8 cellular contexts compared by ENCODE assay signal in the genomic region with DNA sequence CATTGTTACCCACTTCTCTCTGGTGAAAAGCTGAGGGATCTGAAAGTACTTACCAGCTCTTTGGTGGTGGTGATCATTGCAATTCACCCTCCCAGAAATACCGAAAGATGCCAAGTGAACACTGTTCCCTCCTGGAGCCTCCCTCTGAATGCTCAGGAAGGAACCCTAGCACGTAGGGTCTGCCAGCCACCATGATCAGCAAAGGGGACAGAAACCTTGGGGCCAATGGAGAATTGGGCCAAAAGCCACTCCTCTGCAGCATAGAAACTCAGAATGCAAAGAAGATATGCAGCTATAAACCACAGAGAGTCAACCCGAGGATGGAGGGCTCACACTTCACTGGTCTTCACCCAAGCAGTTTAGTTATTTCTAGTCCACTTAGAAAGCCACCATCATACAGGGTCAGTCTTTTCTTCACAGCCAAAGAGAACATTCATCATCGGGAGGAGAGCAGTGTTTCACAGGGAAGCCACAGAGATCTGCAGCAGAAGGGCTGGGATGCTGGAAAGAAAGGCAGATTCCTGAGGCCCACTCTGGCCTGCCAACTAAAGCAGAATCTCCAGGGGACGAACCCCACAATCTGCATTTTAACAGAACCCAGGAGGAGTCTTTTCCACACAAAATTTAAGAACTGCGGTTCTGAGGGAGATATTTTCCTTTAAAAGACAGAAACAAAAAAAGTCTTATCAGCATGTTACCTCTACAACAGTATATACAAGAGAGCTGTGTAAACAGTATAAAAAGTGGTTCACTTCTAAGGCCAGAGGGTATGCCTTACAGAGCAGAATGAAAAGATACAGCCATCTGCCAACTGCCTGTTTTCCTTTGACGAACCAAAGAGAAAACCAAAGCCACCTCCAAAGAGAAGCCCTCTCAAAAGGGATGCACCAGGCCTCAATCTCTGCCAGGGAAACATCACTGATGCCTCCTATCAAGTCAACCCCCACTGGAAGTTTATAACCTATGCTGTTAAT. TPM values are rescaled to one million over a fixed set of nuclear protein-coding genes. Genes with fewer than 3 reads are reported as not detected.
A peak's percentile ranks its signal among the peaks of the same experiment; 100 is the strongest.
DNase-seq lines count a peak whose midpoint lies in the region; ATAC-seq, FAIRE-seq and TF ChIP-seq lines count a peak whose summit lies in the region.

No MANE protein-coding gene starts in this region.

- 0 out of 2 replicates have a peak overlapping the region, but pooled peaks have one; percentile 56 for H3K4me2 ChIP-seq in PC-9
- H3K4me2 ChIP-seq in HepG2 (ENCODE audit: low read depth, low read length), result peak overlapping the region; percentile 37

- H3K4me1 ChIP-seq in PC-9 (replicated peaks; ENCODE audit: insufficient read depth) (peaks cover 48% of the 10 kb centered on the region), HepG2 (ENCODE audit: insufficient read depth, low read length) (peaks cover 93% of the 10 kb centered on the region)

- intact Hi-C loops in PC-9 (cut with micrococcal nuclease; ENCODE audit: unreplicated experiment), result loop anchor here (1.0 kb wide), 1 partner anchor 58 kb away; no protein-coding TSS in a partner anchor
- intact Hi-C loops in HepG2 (cut with micrococcal nuclease; ENCODE audit: unreplicated experiment), result loop anchor here (1.0 kb wide), 4 partner anchors 10 to 66 kb away; no protein-coding TSS in a partner anchor

- H3K9ac ChIP-seq in HepG2 (ENCODE audit: insufficient read depth, low read depth, low read length), result peak overlapping the region; percentile 35

- no peaks in the 10 kb centered on the region for H3K9me3 ChIP-seq in PC-9 (ENCODE audit: insufficient read depth, low read depth)
- H3K9me3 ChIP-seq in HepG2 (ENCODE audit: low read length), result no peaks in the 10 kb centered on the region

- H2AFZ ChIP-seq in PC-9 (no peak overlapping the region), HepG2 (ENCODE audit: low read length) (no peak overlapping the region)

- H3K36me3 ChIP-seq in PC-9 (ENCODE audit: low read depth) (no peaks in the 10 kb centered on the region), HepG2 (replicated peaks in 1 of 2; ENCODE audit: control insufficient read depth in 1 of 2, insufficient read depth in 2 of 2, low read length in 2 of 2) (no peaks in the 10 kb centered on the region)

- H3K79me2 ChIP-seq in PC-9 (ENCODE audit: low read depth) (peaks cover 23% of the 10 kb centered on the region), HepG2 (ENCODE audit: insufficient read depth, low read length) (peaks cover 61% of the 10 kb centered on the region)

- no peak for FAIRE-seq in HepG2 (lab: Jason Lieb, UNC)

- CTCF ChIA-PET in PC-9 (lab: Charles Lee), result interaction anchor here (1.0 kb wide), 1 partner anchor 42 kb away, joined by 3 read pairs; no protein-coding TSS in a partner anchor
- CTCF ChIA-PET in HepG2 (lab: Yijun Ruan, JAX; ENCODE audit: low intra/inter-chr PET ratio, low total read pairs), result no interaction called here

- POLR2A ChIA-PET in PC-9 (lab: Charles Lee; ENCODE audit: unreplicated experiment) (no interaction called here), HepG2 (lab: Yijun Ruan, JAX) (interaction anchor here (1.0 to 1.7 kb wide), 4 partner anchors 9 to 31 kb away, joined by 3 to 8 read pairs (median 6); no protein-coding TSS in a partner anchor)

- no peak for TF ChIP-seq POLR2A in HepG2 (IDR thresholded peaks at IDR 0.05; ENCODE audit: insufficient read depth in 1 of 2, low read depth in 2 of 2, low read length in 2 of 2)

- H3K27me3 ChIP-seq in PC-9 (ENCODE audit: insufficient read depth, low read depth) (no peaks in the 10 kb centered on the region), HepG2 (ENCODE audit: control insufficient read depth in 1 of 2, insufficient read depth in 2 of 2, low read length in 2 of 2) (no peaks in the 10 kb centered on the region)

- peak; percentile 55 for ATAC-seq in GM21529 (IDR thresholded peaks at IDR 0.05; ENCODE audit: unreplicated experiment)
- no peak for ATAC-seq in HepG2
- no peak for ATAC-seq in HG02623 (IDR thresholded peaks at IDR 0.05; ENCODE audit: unreplicated experiment)

- H3K27ac ChIP-seq in PC-9 (peak overlapping the region; percentile 21; the same call in 1 of the 2 replicates), HepG2 (ENCODE audit: extremely low read length, insufficient read depth, low read length) (peak overlapping the region; percentile 73)

- BruUV-seq in PC-9 (replicated peaks; lab: Mats Ljungman, UMichigan) (no TSS peak), HepG2 (replicated peaks; lab: Mats Ljungman, UMichigan) (no TSS peak)

- no peaks in the 10 kb centered on the region for H3K9me2 ChIP-seq in PC-9 (ENCODE audit: insufficient read depth)

- H3K4me3 ChIP-seq in GM12875 (ENCODE audit: low read depth, low read length) (peak overlapping the region; percentile 40), PC-9 (no peak overlapping the region), HepG2 (replicated peaks in 1 of 3; ENCODE audit: insufficient read depth in 1 of 3, low read depth in 2 of 3, low read length in 3 of 3) (peak overlapping the region in 1 of 3 experiments; percentile 2; a peak in 1 of 6 replicates)

- no peak for TF ChIP-seq RAD21 in HepG2 (CRISPR knock-in tag; IDR thresholded peaks at IDR 0.05)

- no peak for TF ChIP-seq EP300 in HepG2 (IDR thresholded peaks at IDR 0.05; ENCODE audit: low read depth in 2 of 2, low read length in 2 of 2)
- no peak for TF ChIP-seq EP300 in HepG2 (CRISPR knock-in tag; IDR thresholded peaks at IDR 0.05; ENCODE audit: borderline replicate concordance)

- TF ChIP-seq CTCF in GM12875 (IDR thresholded peaks at IDR 0.05; ENCODE audit: borderline replicate concordance, insufficient read depth, low read depth, low read length) (no peak), PC-9 (conservative IDR thresholded peaks at IDR 0.05) (no peak), HepG2 (CRISPR knock-in tag; IDR thresholded peaks at IDR 0.05) (no peak)

- DNase-seq in PC-9 (no peak), HepG2 (ENCODE audit: low spot score) (no peak), midbrain (lab: John Stamatoyannopoulos, UW) (no peak), EL (no peak), NCI-H2227 treated with DMSO at 0.1 percent for 48 hours (lab: John Stamatoyannopoulos, UW) (no peak)

- in situ Hi-C loops in HepG2 (cut with HindIII; ENCODE audit: extremely low pct_ligation_motif_present, low pct_unique_long_range_greater_than_20kb), result no loop called here

- peaks cover 15% of the 10 kb centered on the region; the same call in 1 of the 2 replicates for H3F3A ChIP-seq in PC-9 (ENCODE audit: insufficient read depth, low read depth)

- WGBS in HepG2 (ENCODE audit: low lambda C conversion rate), result 60% methylated on average over 7 of the region's 7 CpGs

- H4K20me1 ChIP-seq in PC-9 (ENCODE audit: insufficient read depth) (no peaks in the 10 kb centered on the region), HepG2 (ENCODE audit: insufficient read depth, low read length) (no peaks in the 10 kb centered on the region)

TF ChIP-seq in HepG2, 621 proteins besides CTCF, POLR2A, EP300 and RAD21 (continues in another document):
- no peak for TF ChIP-seq SSRP1 (CRISPR knock-in tag; IDR thresholded peaks at IDR 0.05)

RNA-seq across cellular contexts. Expression of gene TBC1D2B, which starts 11.3 kb away (rescaled TPM):
- total RNA-seq in PC-9 (2021) (27.7 and 28.3 TPM in 2 replicates), HepG2 (2016; rRNA removed; fragmentation: Illumina TruSeq; extraction: Trizol) (7.9 and 10.1 TPM in 2 replicates)
- total RNA-seq in HepG2 (2016; cell fraction: cytosol; rRNA removed; fragmentation: Illumina TruSeq; extraction: Trizol; ENCODE audit: low read depth), result 4.1 and 5.1 TPM in 2 replicates
- total RNA-seq in HepG2 (2016; cell fraction: insoluble cytoplasmic fraction; rRNA removed; fragmentation: Illumina TruSeq; extraction: Trizol), result 7.4 and 10.4 TPM in 2 replicates
- total RNA-seq in HepG2 (2016; cell fraction: membrane; rRNA removed; fragmentation: Illumina TruSeq; extraction: Trizol), result 4.5 and 5.3 TPM in 2 replicates
- total RNA-seq in HepG2 (2016; cell fraction: nucleus; rRNA removed; fragmentation: Illumina TruSeq; extraction: Trizol), result 12.1 and 12.6 TPM in 2 replicates
- 14.4 and 18.8 TPM in 2 replicates for polyA plus RNA-seq in HepG2 (2011; rRNA removed)
- polyA plus RNA-seq in HepG2 (2011; cell fraction: cytosol; rRNA removed), result 8.9 and 11.2 TPM in 2 replicates
- 36.0 and 41.0 TPM in 2 replicates for polyA plus RNA-seq in HepG2 (2011; cell fraction: nucleus; rRNA removed)
- 7.6 and 13.3 TPM in 2 replicates for polyA plus RNA-seq in HepG2 (2012)
- polyA plus RNA-seq in HepG2 (2016; cell fraction: cytosol; fragmentation: Illumina TruSeq; extraction: Trizol; ENCODE audit: low read depth), result 0.70 and 0.78 TPM in 2 replicates
- 5.9 and 9.0 TPM in 2 replicates for polyA plus RNA-seq in HepG2 (2016; cell fraction: insoluble cytoplasmic fraction; fragmentation: Illumina TruSeq; extraction: Trizol; ENCODE audit: low read depth)
- polyA plus RNA-seq in HepG2 (2016; cell fraction: membrane; fragmentation: Illumina TruSeq; extraction: Trizol; ENCODE audit: low read depth), result 1.7 and 1.9 TPM in 2 replicates
- 16.5 and 18.2 TPM in 2 replicates for polyA plus RNA-seq in HepG2 (2016; cell fraction: nucleus; fragmentation: Illumina TruSeq; extraction: Trizol; ENCODE audit: insufficient read depth, low read depth)
- 27.1 and 31.4 TPM in 2 replicates for polyA minus RNA-seq in HepG2 (2011; rRNA and poly(A)+ RNA removed; ENCODE audit: low replicate concordance)
- polyA minus RNA-seq in HepG2 (2011; cell fraction: cytosol; rRNA and poly(A)+ RNA removed), result 8.7 and 10.4 TPM in 2 replicates
- polyA minus RNA-seq in HepG2 (2011; cell fraction: nucleus; rRNA and poly(A)+ RNA removed), result 28.2 and 32.3 TPM in 2 replicates

RNA-seq across cellular contexts. Expression of gene SH2D7, which starts 26.1 kb away (rescaled TPM):
- not detected in 2 replicates for total RNA-seq in PC-9 (2021)
- total RNA-seq in HepG2 (2016; rRNA removed; fragmentation: Illumina TruSeq; extraction: Trizol), result not detected in 2 replicates
- not detected in 2 replicates for total RNA-seq in HepG2 (2016; cell fraction: cytosol; rRNA removed; fragmentation: Illumina TruSeq; extraction: Trizol; ENCODE audit: low read depth)
- total RNA-seq in HepG2 (2016; cell fraction: insoluble cytoplasmic fraction; rRNA removed; fragmentation: Illumina TruSeq; extraction: Trizol), result not detected in 2 replicates
- not detected in 2 replicates for total RNA-seq in HepG2 (2016; cell fraction: membrane; rRNA removed; fragmentation: Illumina TruSeq; extraction: Trizol)
- total RNA-seq in HepG2 (2016; cell fraction: nucleus; rRNA removed; fragmentation: Illumina TruSeq; extraction: Trizol), result not detected in 2 replicates
- not detected in 2 replicates for polyA plus RNA-seq in HepG2 (2011; rRNA removed)
- not detected in 2 replicates for polyA plus RNA-seq in HepG2 (2011; cell fraction: cytosol; rRNA removed)
- polyA plus RNA-seq in HepG2 (2011; cell fraction: nucleus; rRNA removed), result not detected in 2 replicates
- polyA plus RNA-seq in HepG2 (2012), result 0.05 TPM in 1 of 2 replicates, not detected in the other
- polyA plus RNA-seq in HepG2 (2016; cell fraction: cytosol; fragmentation: Illumina TruSeq; extraction: Trizol; ENCODE audit: low read depth), result not detected in 2 replicates
- polyA plus RNA-seq in HepG2 (2016; cell fraction: insoluble cytoplasmic fraction; fragmentation: Illumina TruSeq; extraction: Trizol; ENCODE audit: low read depth), result not detected in 2 replicates
- polyA plus RNA-seq in HepG2 (2016; cell fraction: membrane; fragmentation: Illumina TruSeq; extraction: Trizol; ENCODE audit: low read depth), result not detected in 2 replicates
- not detected in 2 replicates for polyA plus RNA-seq in HepG2 (2016; cell fraction: nucleus; fragmentation: Illumina TruSeq; extraction: Trizol; ENCODE audit: insufficient read depth, low read depth)
- not detected in 2 replicates for polyA minus RNA-seq in HepG2 (2011; rRNA and poly(A)+ RNA removed; ENCODE audit: low replicate concordance)
- not detected in 2 replicates for polyA minus RNA-seq in HepG2 (2011; cell fraction: cytosol; rRNA and poly(A)+ RNA removed)
- not detected in 2 replicates for polyA minus RNA-seq in HepG2 (2011; cell fraction: nucleus; rRNA and poly(A)+ RNA removed)
